Comparison of ENCODE assay signal across 15 cellular contexts in the genomic region with DNA sequence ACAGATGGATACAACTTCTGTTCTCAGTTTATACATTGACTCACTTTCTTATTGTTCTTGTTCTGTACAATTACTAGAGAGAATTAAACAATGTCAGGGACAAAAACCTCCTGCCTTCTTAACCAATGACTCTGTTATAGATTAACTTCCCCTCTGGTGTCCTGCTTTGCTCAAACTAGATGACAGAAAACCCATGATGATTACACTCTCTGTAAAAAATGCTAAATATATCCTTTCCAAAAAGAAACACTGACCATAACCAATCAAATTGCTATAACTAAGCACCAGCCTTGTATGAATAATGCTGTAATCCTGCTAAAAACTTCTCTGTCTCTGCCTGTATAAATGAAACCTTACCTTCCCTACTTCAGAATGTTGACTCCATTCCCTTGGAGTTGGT. TPM values are rescaled to one million over a fixed set of nuclear protein-coding genes. Genes with fewer than 3 reads are reported as not detected.
"Had no signal": no experiment of that assay in that cellular context is flagged by ENCODE, and none has a peak within 500 bp of the region (broad histone marks: within the 10 kb centered on the region; RNA-seq: fewer than 3 reads in every experiment).

No MANE protein-coding gene starts in this region.

- H3K27me3 ChIP-seq: esophagus squamous epithelium, hepatocyte had no signal

- H2AFZ ChIP-seq: hepatocyte had no signal

- H3K4me1 ChIP-seq: esophagus squamous epithelium, lower lobe of right lung had no signal

- H3K9me3 ChIP-seq: esophagus squamous epithelium, lower lobe of right lung had no signal

- H3K4me2 ChIP-seq: hepatocyte had no signal

- H3K4me3 ChIP-seq: dorsolateral prefrontal cortex, esophagus squamous epithelium, hepatocyte, lower lobe of right lung had no signal

- H3K79me2 ChIP-seq: hepatocyte had no signal

- H3K36me3 ChIP-seq: esophagus squamous epithelium, lower lobe of right lung had no signal

- DNase-seq: activated CD4-positive, alpha-beta T cell treated with anti-CD3 and anti-CD28 coated beads, Interleukin-2, amount 50 U/mL, for 1 hour; activated CD4-positive, CD25-positive, alpha-beta regulatory T cell; activated naive CD4-positive, alpha-beta T cell treated with anti-CD3 and anti-CD28 coated beads, Interleukin-2, amount 50 U/mL, for 16 hours; activated T-cell treated with anti-CD3 and anti-CD28 coated beads for 4 hours; amniotic stem cell; dorsolateral prefrontal cortex; esophagus squamous epithelium; lower lobe of right lung; naive thymus-derived CD4-positive, alpha-beta T cell; right cardiac atrium had no signal

- H3K27ac ChIP-seq: dorsolateral prefrontal cortex, esophagus squamous epithelium, hepatocyte, lower lobe of right lung had no signal

RNA-seq across cellular contexts. Expression of gene IL13RA2, which starts 29.8 kb away (rescaled TPM):
- total RNA-seq: activated CD8-positive, alpha-beta memory T cell treated with anti-CD3 and anti-CD28 coated beads for 36 hours; activated T-helper 17 cell treated with anti-CD3 and anti-CD28 coated beads, Interleukin-2, amount 50 U/mL, for 72 hours; mononuclear cell; naive thymus-derived CD4-positive, alpha-beta T cell; T-helper 2 cell treated with Interferon-gamma antibody and Interleukin-4, amounts not matched to agents 100 ng/mL and 5 ng/mL, for 36 hours had no signal
- polyA plus RNA-seq: hepatocyte; naive thymus-derived CD4-positive, alpha-beta T cell had no signal
